ENCODE assay signal across 8 cellular contexts in genomic region chr1:152141971-152142584, GRCh38. TPM values are rescaled to one million over a fixed set of nuclear protein-coding genes. Genes with fewer than 3 reads are reported as not detected.
DNase-seq lines count a peak whose midpoint lies in the region; ATAC-seq and TF ChIP-seq lines count a peak whose summit lies in the region.

No MANE protein-coding gene starts in this region.

- no peaks in the 10 kb centered on the region for H3K9me3 ChIP-seq in osteoblast (ENCODE audit: low read depth, low read length)

- DNase-seq in NCI-H1417 (lab: John Stamatoyannopoulos, UW) (peak; percentile 33 to 81 (median 61)), NCI-H1417 treated with DMSO at 0.1 percent for 48 hours (lab: John Stamatoyannopoulos, UW) (no peak), HL-60 (ENCODE audit: low read depth in 1 of 2, low spot score in 1 of 2) (peak; percentile 5 to 46), SHP77 treated with DMSO at 0.1 percent for 48 hours (lab: John Stamatoyannopoulos, UW) (peak; percentile 46), fibroblast of the aortic adventitia (ENCODE audit: low read depth) (peak; percentile 85), osteoblast (ENCODE audit: insufficient read length, low spot score, missing footprints) (peak; percentile 65), epidermal melanocyte (ENCODE audit: insufficient read length, low spot score) (no peak)

- H3K4me2 ChIP-seq in osteoblast (ENCODE audit: insufficient read depth, low read length), result no peak overlapping the region

- ATAC-seq in HG02798 (IDR thresholded peaks at IDR 0.05; ENCODE audit: poor library complexity, unreplicated experiment), result no peak

- peaks cover 10% of the 10 kb centered on the region for H3K4me1 ChIP-seq in osteoblast (ENCODE audit: insufficient read depth, low read length)

- no peak overlapping the region for H3K4me3 ChIP-seq in HL-60 (replicated peaks; ENCODE audit: insufficient read depth, low read length)
- H3K4me3 ChIP-seq in fibroblast of the aortic adventitia (ENCODE audit: low read depth, low read length), result no peak overlapping the region
- H3K4me3 ChIP-seq in osteoblast (ENCODE audit: insufficient read depth, low read length), result no peak overlapping the region

- H3K27me3 ChIP-seq in HL-60 (ENCODE audit: insufficient read depth, poor library complexity, severe bottlenecking) (no peaks in the 10 kb centered on the region), osteoblast (ENCODE audit: insufficient read depth, low read length) (peaks cover 22% of the 10 kb centered on the region)

- no peaks in the 10 kb centered on the region for H4K20me1 ChIP-seq in osteoblast (ENCODE audit: insufficient read depth, low read length)

- H3K27ac ChIP-seq in HL-60 (replicated peaks), result no peak overlapping the region
- H3K27ac ChIP-seq in osteoblast (ENCODE audit: low read depth, low read length), result no peak overlapping the region

- H3K79me2 ChIP-seq in osteoblast (ENCODE audit: insufficient read depth, low read length), result no peaks in the 10 kb centered on the region

- TF ChIP-seq CTCF in HL-60 (IDR thresholded peaks at IDR 0.05; ENCODE audit: insufficient read depth, low read length), result peak; percentile 60
- peak; percentile 86 for TF ChIP-seq CTCF in fibroblast of the aortic adventitia (IDR thresholded peaks at IDR 0.05; ENCODE audit: insufficient read depth, low read length)
- TF ChIP-seq CTCF in osteoblast (IDR thresholded peaks at IDR 0.05; ENCODE audit: extremely low read depth, low read depth, low read length), result peak; percentile 96

- H2AFZ ChIP-seq in osteoblast (ENCODE audit: low read length), result no peak overlapping the region

- H3K36me3 ChIP-seq in osteoblast (ENCODE audit: insufficient read depth, low read length), result no peaks in the 10 kb centered on the region

RNA-seq across cellular contexts. Expression of gene RPTN, which starts 16.9 kb away (rescaled TPM):
- total RNA-seq in fibroblast of the aortic adventitia (ENCODE audit: low replicate concordance) (not detected in 2 replicates), osteoblast (0.29 and 0.36 TPM in 2 replicates)

RNA-seq across cellular contexts. Expression of gene TCHH, which starts 26.8 kb away (rescaled TPM):
- 0.09 TPM in 1 of 2 replicates, not detected in the other for total RNA-seq in fibroblast of the aortic adventitia (ENCODE audit: low replicate concordance)
- not detected in 2 replicates for total RNA-seq in osteoblast

RNA-seq across cellular contexts. Expression of gene TCHHL1, which starts 53.2 kb away (rescaled TPM):
- total RNA-seq in fibroblast of the aortic adventitia (ENCODE audit: low replicate concordance) (not detected in 2 replicates), osteoblast (not detected in 2 replicates)

Comparison
In these comparisons a context has a peak if more than half of its experiments do, and no peak if none do; other contexts are left out.
1. DNase-seq: peak in NCI-H1417 (3 of 3), HL-60 (2 of 2), SHP77 treated with DMSO at 0.1 percent for 48 hours (single experiment), fibroblast of the aortic adventitia (single experiment) and osteoblast (single experiment); none in NCI-H1417 treated with DMSO at 0.1 percent for 48 hours (single experiment) and epidermal melanocyte (single experiment).
2. Peak in every context shown above with its lines, with median percentiles within 50 percentile points of each other: CTCF ChIP-seq.